In the genomic region with DNA sequence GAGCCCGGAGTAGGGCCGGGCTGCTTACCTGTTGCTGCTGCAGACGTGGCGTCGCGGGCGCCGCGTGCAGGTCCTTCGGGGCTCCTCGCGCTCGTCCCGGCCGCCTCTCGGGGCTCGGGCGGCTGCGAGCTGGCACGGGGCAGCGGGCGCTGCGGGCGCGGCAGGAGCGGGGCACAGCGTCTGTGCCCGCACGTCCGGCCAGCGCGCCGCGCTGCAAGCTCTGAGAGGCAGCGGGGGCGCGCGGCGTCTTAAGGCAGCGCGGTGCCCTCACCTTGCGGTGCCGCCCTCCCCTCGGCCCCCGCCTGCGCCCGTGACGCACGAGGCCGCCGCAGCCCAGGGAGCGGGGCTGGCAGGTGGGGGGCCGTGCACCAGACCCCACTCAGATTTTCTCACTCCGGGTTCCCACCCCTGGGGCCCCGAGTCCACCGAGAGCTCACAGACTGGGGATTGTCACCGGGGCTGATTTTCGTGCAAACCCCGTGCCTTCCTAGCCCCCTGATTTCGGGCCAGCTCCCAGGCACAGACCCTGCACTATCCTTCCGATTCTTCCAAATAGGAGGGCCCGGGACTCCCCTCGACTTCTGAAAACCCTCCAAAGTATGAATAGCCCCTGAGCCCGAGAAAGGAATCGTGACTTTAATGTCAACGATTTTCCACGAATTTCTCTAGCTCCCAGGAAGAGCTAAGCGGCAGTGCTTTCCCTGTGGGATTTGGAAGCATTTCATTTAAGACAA, we compare ENCODE assay signal across 13 cellular contexts. TPM values are rescaled to one million over a fixed set of nuclear protein-coding genes. Genes with fewer than 3 reads are reported as not detected.
DNase-seq lines count a peak whose midpoint lies in the region; ATAC-seq lines count a peak whose summit lies in the region.
"Had no signal": no experiment of that assay in that cellular context is flagged by ENCODE, and none has a peak within 500 bp of the region (broad histone marks: within the 10 kb centered on the region; RNA-seq: fewer than 3 reads in every experiment).

TSS of gene GPR101 (minus strand) at position 222 of the 734 bp plus-strand sequence. CDS start 2,321 bp downstream, outside the sequence.

- no peaks in the 10 kb centered on the region for H3K9me3 ChIP-seq in right cardiac atrium (ENCODE audit: control insufficient read depth, low read length)
- peaks cover 16% of the 10 kb centered on the region for H3K9me3 ChIP-seq in iPS-18c (ENCODE audit: control insufficient read depth, insufficient read depth, low read length)
- H3K9me3 ChIP-seq: sigmoid colon had no signal

- WGBS in right cardiac atrium, result 1% methylated on average over 57 of the region's 68 CpGs
- WGBS in urinary bladder, result 2% methylated on average over 67 of the region's 68 CpGs

- H3K9me3 Mint-ChIP-seq in T-cell, result no peaks in the 10 kb centered on the region

- no peak within 1 kb of the TSS for H3K27ac ChIP-seq in right cardiac atrium (ENCODE audit: low read length)
- no peak within 1 kb of the TSS for H3K27ac ChIP-seq in urinary bladder (ENCODE audit: low read depth)
- H3K27ac ChIP-seq: sigmoid colon had no signal

- H3K4me3 ChIP-seq in right cardiac atrium (ENCODE audit: low read length), result peak within 1 kb of the TSS; percentile 22
- peak within 1 kb of the TSS; percentile 31 for H3K4me3 ChIP-seq in iPS-18c (ENCODE audit: insufficient read depth, low read depth, low read length)
- H3K4me3 ChIP-seq in urinary bladder (ENCODE audit: low read depth, low read length), result peak within 1 kb of the TSS; percentile 18
- H3K4me3 ChIP-seq: lung had no signal

- H3K27me3 ChIP-seq in right cardiac atrium (ENCODE audit: control insufficient read depth, insufficient read depth), result no peaks in the 10 kb centered on the region

- ATAC-seq in right cardiac atrium (no peak), Right ventricle myocardium superior (ENCODE audit: poor library complexity) (no peak), T-cell (replicated peaks in 1 of 4) (peak in 3 of 4 experiments; percentile 47 to 55 (median 50)), HG03342 (IDR thresholded peaks at IDR 0.05; ENCODE audit: unreplicated experiment) (no peak)
- ATAC-seq: Right ventricle myocardium inferior had no signal

- H3K27ac Mint-ChIP-seq in T-cell, result no peak within 1 kb of the TSS

- H3K4me1 ChIP-seq in right cardiac atrium (ENCODE audit: control insufficient read depth, insufficient read depth, low read length) (peaks cover 4% of the 10 kb centered on the region), urinary bladder (ENCODE audit: insufficient read depth) (no peaks in the 10 kb centered on the region)

- H3K36me3 Mint-ChIP-seq in T-cell, result no peaks in the 10 kb centered on the region

- peaks cover 7 to 15% (median 11%) of the 10 kb centered on the region in 3 donors for H3K4me1 Mint-ChIP-seq in T-cell

- no peak for DNase-seq in right cardiac atrium
- DNase-seq in Right ventricle myocardium superior, result no peak
- no peak for DNase-seq in T-cell
- DNase-seq in NCI-H2171 treated with DMSO at 0.1 percent for 48 hours (lab: John Stamatoyannopoulos, UW), result no peak
- no peak for DNase-seq in SIG-M5 treated with dmso at 0.1 percent for 504 hours (lab: John Stamatoyannopoulos, UW; ENCODE audit: unreplicated experiment)
- DNase-seq: sigmoid colon had no signal

- peaks cover 42 to 47% of the 10 kb centered on the region in 2 donors for H3K27me3 Mint-ChIP-seq in T-cell

- intact Hi-C loops in right cardiac atrium (cut with DNase I) (no loop called here), Right ventricle myocardium superior (cut with DNase I) (no loop called here)

- CTCF ChIA-PET in T-cell (lab: Charles Lee), result interaction anchor here in 1 of 2 donors (1.0 kb wide), 1 partner anchor 19 kb away, joined by 3 read pairs; no protein-coding TSS in a partner anchor

- no peaks in the 10 kb centered on the region for H3K36me3 ChIP-seq in urinary bladder (ENCODE audit: insufficient read depth)
- H3K36me3 ChIP-seq: sigmoid colon had no signal

- peak within 1 kb of the TSS; percentile 40 to 48 (median 45) for H3K4me3 Mint-ChIP-seq in T-cell

- POLR2A ChIA-PET in T-cell (lab: Charles Lee), result no interaction called here

RNA-seq across cellular contexts. Expression of gene GPR101, which starts in this region (rescaled TPM):
- total RNA-seq in right cardiac atrium, result not detected
- not detected for polyA plus RNA-seq in right cardiac atrium
- not detected for total RNA-seq in Right ventricle myocardium superior
- 1 to 10 TPM in 1 of 5 donors, not detected in 4; 1.1 TPM for total RNA-seq in T-cell
- total RNA-seq in urinary bladder, result not detected
- polyA plus RNA-seq in urinary bladder, result not detected
- total RNA-seq: activated CD8-positive, alpha-beta memory T cell treated with anti-CD3 and anti-CD28 coated beads for 36 hours; cardiac septum; lung; Right ventricle myocardium inferior; sigmoid colon had no signal
- polyA plus RNA-seq: lung, sigmoid colon had no signal

Comparison
In these comparisons a context has a peak if more than half of its experiments do, and no peak if none do; other contexts are left out.
1. ATAC-seq: peak in T-cell (3 of 4); none in right cardiac atrium (0 of 2), Right ventricle myocardium superior (single experiment) and HG03342 (single experiment).
2. Peak in every context shown above with its lines, with median percentiles within 50 percentile points of each other: H3K4me3 ChIP-seq.